Comparison of ENCODE assay signal across 8 cellular contexts in the genomic region with DNA sequence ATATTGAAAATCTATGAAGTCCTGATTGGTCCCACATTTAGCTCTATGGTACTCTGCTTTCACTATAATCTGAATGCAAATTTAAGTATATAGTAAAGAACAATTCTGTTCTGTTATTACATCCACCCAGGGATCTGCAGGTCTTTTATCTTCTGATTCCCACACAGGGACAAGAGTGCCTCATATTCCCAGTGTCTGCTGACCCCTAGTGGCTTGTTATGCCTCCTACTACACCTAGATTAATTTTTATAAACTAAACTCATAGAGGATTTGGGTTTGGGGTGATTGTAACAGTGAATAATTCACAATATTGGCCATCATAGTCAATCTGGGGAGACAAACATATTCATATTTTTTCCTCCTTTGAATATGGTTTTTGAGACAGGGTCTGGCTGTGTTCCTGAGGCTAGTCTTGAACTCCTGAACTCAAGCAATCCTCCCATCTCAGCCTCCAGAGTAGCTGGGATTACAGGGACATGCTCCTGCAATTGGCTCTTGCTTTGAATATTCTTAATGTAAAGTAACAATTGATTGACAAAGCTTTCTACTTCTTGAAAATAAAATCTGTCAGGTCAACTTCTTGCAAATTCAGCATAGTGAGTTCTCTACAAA.
A peak's percentile ranks its signal among the peaks of the same experiment; 100 is the strongest.
DNase-seq lines count a peak whose midpoint lies in the region; ATAC-seq and TF ChIP-seq lines count a peak whose summit lies in the region.

No MANE protein-coding gene starts in this region.

- POLR2A ChIA-PET in Caco-2 (lab: Charles Lee) = no interaction called here

- no peaks in the 10 kb centered on the region for H3K4me1 ChIP-seq in Caco-2
- H3K4me1 ChIP-seq in adrenal gland (replicated peaks in 1 of 2) = no peaks in the 10 kb centered on the region
- H3K4me1 ChIP-seq in uterus = no peaks in the 10 kb centered on the region

- no peak overlapping the region for H3K27ac Mint-ChIP-seq in Caco-2 (ENCODE audit: unreplicated experiment)

- DNase-seq in Caco-2 (peak; percentile 51 to 64), NCI-H2081 (lab: John Stamatoyannopoulos, UW) (peak; percentile 82 to 83), adrenal gland (peak; percentile 34 to 64 (median 38)), iPS-NIHi11 (ENCODE audit: low spot score) (peak; percentile 68), uterus (peak; percentile 24 to 40)
- no peak for DNase-seq in activated naive CD4-positive, alpha-beta T cell (lab: John Stamatoyannopoulos, UW)

- CTCF ChIA-PET in Caco-2 (lab: Charles Lee) = no interaction called here

- peaks cover 3% of the 10 kb centered on the region for H3K27me3 Mint-ChIP-seq in Caco-2 (ENCODE audit: insufficient read depth, unreplicated experiment)

- H3K36me3 ChIP-seq in Caco-2 (ENCODE audit: control insufficient read depth, insufficient read depth, low read length) (no peaks in the 10 kb centered on the region), adrenal gland (replicated peaks in 1 of 2) (no peaks in the 10 kb centered on the region), uterus (no peaks in the 10 kb centered on the region)

- H3K4me3 ChIP-seq in Caco-2 (ENCODE audit: low read depth, low read length) (no peak overlapping the region), adrenal gland (no peak overlapping the region), uterus (no peak overlapping the region)

- H3K36me3 Mint-ChIP-seq in Caco-2 (ENCODE audit: insufficient read depth, unreplicated experiment) = no peaks in the 10 kb centered on the region

- H3K9me3 Mint-ChIP-seq in Caco-2 (ENCODE audit: unreplicated experiment) = no peaks in the 10 kb centered on the region

- H3K4me3 Mint-ChIP-seq in Caco-2 (ENCODE audit: unreplicated experiment) = no peak overlapping the region

- ATAC-seq in GM19023 (IDR thresholded peaks at IDR 0.05; ENCODE audit: unreplicated experiment) (peak; percentile 82), HG03066 (IDR thresholded peaks at IDR 0.05; ENCODE audit: low read depth, unreplicated experiment) (peak; percentile 76)

- H3K27me3 ChIP-seq in Caco-2 (replicated peaks; ENCODE audit: control insufficient read depth, insufficient read depth, low read length) = no peaks in the 10 kb centered on the region
- H3K27me3 ChIP-seq in adrenal gland = no peaks in the 10 kb centered on the region
- H3K27me3 ChIP-seq in uterus = no peaks in the 10 kb centered on the region

- no peaks in the 10 kb centered on the region for H3K4me1 Mint-ChIP-seq in Caco-2 (ENCODE audit: low read depth, unreplicated experiment)

- intact Hi-C loops in Caco-2 (cut with micrococcal nuclease; ENCODE audit: unreplicated experiment) (loop anchor here (1.0 kb wide), 2 partner anchors 282 to 620 kb away; partner anchors contain the start of gene KCND2), adrenal gland (cut with DNase I) (loop anchor here in 1 of 2 donors (10.0 kb wide), 1 partner anchor 1280 kb away; no protein-coding TSS in a partner anchor), uterus (cut with DNase I; ENCODE audit: low total_unique reads) (no loop called here)

- H3K9me3 ChIP-seq in Caco-2 = no peaks in the 10 kb centered on the region
- no peaks in the 10 kb centered on the region for H3K9me3 ChIP-seq in adrenal gland (replicated peaks in 1 of 3)
- H3K9me3 ChIP-seq in uterus = no peaks in the 10 kb centered on the region

- TF ChIP-seq CTCF in Caco-2 (IDR thresholded peaks at IDR 0.05; ENCODE audit: insufficient read depth in 1 of 2, low read depth in 1 of 2, low read length in 1 of 2, severe bottlenecking in 1 of 2, unreplicated experiment in 1 of 2) (peak; percentile 61 to 76), adrenal gland (IDR thresholded peaks at IDR 0.05) (peak in 5 of 6 experiments; percentile 45 to 63 (median 55)), uterus (IDR thresholded peaks at IDR 0.05) (peak; percentile 37 to 60 (median 54))

- BruUV-seq in Caco-2 (replicated peaks; lab: Mats Ljungman, UMichigan) = no TSS peak

- H3K27ac ChIP-seq in adrenal gland (no peak overlapping the region), uterus (no peak overlapping the region)

- no peak for TF ChIP-seq POLR2A in adrenal gland (IDR thresholded peaks at IDR 0.05)
- no peak for TF ChIP-seq POLR2A in uterus (IDR thresholded peaks at IDR 0.05)

Comparison
In these comparisons a context has a peak if more than half of its experiments do, and no peak if none do; other contexts are left out.
1. DNase-seq: peak in Caco-2 (2 of 2), NCI-H2081 (2 of 2), adrenal gland (7 of 7), iPS-NIHi11 (single experiment) and uterus (2 of 2); none in activated naive CD4-positive, alpha-beta T cell (0 of 4).
2. Peak in every context shown above with its lines, with median percentiles within 50 percentile points of each other: CTCF ChIP-seq.